In the genomic region with DNA sequence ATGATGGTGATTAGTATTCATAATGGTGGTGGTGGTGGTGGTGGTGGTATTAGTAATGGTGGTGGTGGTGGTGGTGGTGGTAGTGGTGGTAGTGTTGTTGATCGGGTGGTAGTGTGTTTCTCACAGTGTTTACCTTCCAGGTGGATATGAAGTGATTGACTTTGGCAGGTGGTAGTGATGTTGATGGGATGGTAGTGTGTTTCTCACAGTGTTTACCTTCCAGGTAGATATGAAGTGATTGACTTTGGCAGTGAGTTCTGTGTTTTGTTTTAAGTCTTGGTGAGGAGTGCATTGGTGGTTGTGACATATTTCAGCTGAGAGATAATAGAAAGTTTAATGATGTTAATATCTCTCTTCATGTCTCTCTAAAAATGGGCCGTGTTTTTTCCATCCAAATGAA, we compare ENCODE assay signal across 29 cellular contexts.
"Had no signal": no experiment of that assay in that cellular context is flagged by ENCODE, and none has a peak within 500 bp of the region (broad histone marks: within the 10 kb centered on the region; RNA-seq: fewer than 3 reads in every experiment).

No MANE protein-coding gene starts in this region.

- H3K27me3 ChIP-seq: ascending aorta, SJCRH30 had no signal

- H3K9me3 Mint-ChIP-seq: activated naive CD4-positive, alpha-beta T cell treated with anti-CD3 and anti-CD28 coated beads, Interleukin-2, amount 50 U/mL, for 24 hours; activated T-helper 2 cell treated with anti-CD3 and anti-CD28 coated beads, Interferon-gamma antibody, Interleukin-2, Interleukin-4, amounts not matched to agents 10 μg/mL and 5 μg/mL and 100 μg/mL, durations not matched to agents 14 hours and 24 hours and 36 hours had no signal

- H3K36me3 ChIP-seq: ascending aorta, SJCRH30, WERI-Rb-1 had no signal

- DNase-seq: activated CD4-positive, alpha-beta T cell treated with anti-CD3 and anti-CD28 coated beads for 1 hour; activated CD4-positive, alpha-beta T cell treated with anti-CD3 and anti-CD28 coated beads for 48 hours; activated CD4-positive, CD25-positive, alpha-beta regulatory T cell; activated CD8-positive, alpha-beta memory T cell treated with anti-CD3 and anti-CD28 coated beads, Interleukin-2, amount 50 U/mL, for 4 hours; activated CD8-positive, alpha-beta T cell treated with anti-CD3 and anti-CD28 coated beads, Interleukin-2, amount 10 ng/mL, durations not matched to agents 7 days and 5 days; activated gamma-delta T cell; activated naive CD4-positive, alpha-beta T cell treated with Interleukin-2 at 50 U/mL for 16 hours; activated naive CD8-positive, alpha-beta T cell treated with anti-CD3 and anti-CD28 coated beads, Interleukin-2, amount 10 ng/mL, durations not matched to agents 7 days and 5 days; amygdala; Karpas-422; KBM-7; MM.1S; MV-4-11; NCI-H1092; NCI-H1436 treated with DMSO at 0.1 percent for 48 hours; NCI-H1694 treated with DMSO at 0.1 percent for 48 hours; NCI-H2081; NCI-H345; NCI-H526 treated with DMSO at 0.1 percent for 48 hours; NCI-H774; SHP77; SJCRH30; T1000; WERI-Rb-1 had no signal

- H3K4me3 ChIP-seq: ascending aorta, SJCRH30, SK-N-MC had no signal

- ATAC-seq: activated CD8-positive, alpha-beta T cell treated with anti-CD3 and anti-CD28 coated beads, Interleukin-2, amount 10 ng/mL, durations not matched to agents 7 days and 5 days; Panc1 had no signal

- H3K4me1 Mint-ChIP-seq: activated naive CD4-positive, alpha-beta T cell treated with anti-CD3 and anti-CD28 coated beads, Interleukin-2, amount 50 U/mL, for 24 hours had no signal

- H3K36me3 Mint-ChIP-seq: activated naive CD4-positive, alpha-beta T cell treated with anti-CD3 and anti-CD28 coated beads, Interleukin-2, amount 50 U/mL, for 24 hours had no signal

- H3K27ac ChIP-seq: ascending aorta, SJCRH30, SK-N-MC, WERI-Rb-1 had no signal

- H3K27me3 Mint-ChIP-seq: activated naive CD4-positive, alpha-beta T cell treated with anti-CD3 and anti-CD28 coated beads, Interleukin-2, amount 50 U/mL, for 24 hours; activated naive CD8-positive, alpha-beta T cell treated with anti-CD3 and anti-CD28 coated beads, Interleukin-2, amount 10 ng/mL, durations not matched to agents 7 days and 5 days had no signal

- H3K27ac Mint-ChIP-seq: activated CD8-positive, alpha-beta T cell treated with anti-CD3 and anti-CD28 coated beads, Interleukin-2, amount 10 ng/mL, durations not matched to agents 7 days and 5 days; activated naive CD4-positive, alpha-beta T cell treated with anti-CD3 and anti-CD28 coated beads, Interleukin-2, amount 50 U/mL, for 24 hours; activated naive CD8-positive, alpha-beta T cell treated with anti-CD3 and anti-CD28 coated beads, Interleukin-2, amount 10 ng/mL, durations not matched to agents 7 days and 5 days; activated T-helper 2 cell treated with anti-CD3 and anti-CD28 coated beads, Interferon-gamma antibody, Interleukin-2, Interleukin-4, amounts not matched to agents 10 μg/mL and 5 μg/mL and 100 μg/mL, durations not matched to agents 14 hours and 24 hours and 36 hours had no signal

- H3K4me3 Mint-ChIP-seq: activated CD8-positive, alpha-beta T cell treated with anti-CD3 and anti-CD28 coated beads, Interleukin-2, amount 10 ng/mL, durations not matched to agents 7 days and 5 days; activated naive CD4-positive, alpha-beta T cell treated with anti-CD3 and anti-CD28 coated beads, Interleukin-2, amount 50 U/mL, for 24 hours had no signal

- H3K9me3 ChIP-seq: ascending aorta, SJCRH30 had no signal

- H3K4me1 ChIP-seq: ascending aorta, SJCRH30 had no signal
